In the genomic region with DNA sequence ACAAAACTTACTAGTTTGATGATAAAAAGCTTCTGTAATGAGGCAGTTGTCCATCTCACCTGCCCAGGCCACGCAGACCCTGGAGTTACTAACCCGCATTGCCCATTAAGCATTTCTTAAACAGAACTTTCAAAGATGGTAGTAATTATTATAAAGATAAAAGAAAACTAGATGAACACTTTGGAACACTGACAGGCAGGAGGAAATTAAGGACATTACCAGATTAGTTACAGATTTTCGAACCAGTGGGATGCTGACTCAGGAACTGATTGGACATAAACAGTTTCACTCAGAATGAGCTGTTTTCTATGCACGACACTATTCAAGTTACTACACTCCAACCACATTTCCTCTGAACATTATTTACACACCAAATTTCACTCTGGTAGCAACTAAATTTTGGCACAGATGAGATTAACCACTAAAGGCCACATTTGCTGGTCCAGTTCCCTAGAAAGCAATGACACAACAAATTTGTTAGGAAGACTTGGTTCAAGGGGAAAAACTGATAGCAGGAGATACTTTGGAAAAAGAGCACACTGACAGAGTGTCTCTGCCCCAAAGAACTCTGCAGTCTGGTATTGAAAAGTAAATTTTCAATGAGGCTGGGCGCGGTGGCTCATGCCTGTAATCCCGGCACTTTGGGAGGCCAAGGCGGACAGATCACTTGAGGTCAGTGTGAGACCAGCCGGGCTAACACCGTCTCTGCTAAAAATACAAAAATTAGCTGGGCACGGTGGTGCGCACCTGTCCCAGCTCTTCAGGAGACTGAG, we compare ENCODE assay signal across 1 cellular context.
A peak's percentile ranks its signal among the peaks of the same experiment; 100 is the strongest.
TF ChIP-seq lines count a peak whose summit lies in the region.

No MANE protein-coding gene starts in this region.

TF ChIP-seq in SK-N-SH treated with all-trans-retinoic acid at 6 μM for 48 hours, 23 proteins besides CTCF, POLR2A, EP300 and RAD21 (continued from another document):
- TF ChIP-seq ZC3H10 (CRISPR knock-in tag; IDR thresholded peaks at IDR 0.05) (0 out of 2 replicates have a peak, but pooled peaks have one; percentile 7), ZNF70 (CRISPR knock-in tag; IDR thresholded peaks at IDR 0.05) (no peak), ZFP30 (CRISPR knock-in tag; IDR thresholded peaks at IDR 0.05) (no peak), BACH2 (CRISPR knock-in tag; IDR thresholded peaks at IDR 0.05; ENCODE audit: borderline replicate concordance) (no peak), ZFP3 (CRISPR knock-in tag; IDR thresholded peaks at IDR 0.05) (no peak), ESRRG (CRISPR knock-in tag; IDR thresholded peaks at IDR 0.05) (no peak), GLIS3 (CRISPR knock-in tag; IDR thresholded peaks at IDR 0.05) (no peak), TOX (CRISPR knock-in tag; IDR thresholded peaks at IDR 0.05; ENCODE audit: borderline replicate concordance) (no peak), TCF4 (CRISPR knock-in tag; IDR thresholded peaks at IDR 0.05; ENCODE audit: borderline replicate concordance) (no peak), ZNF565 (CRISPR knock-in tag; conservative IDR thresholded peaks at IDR 0.05; ENCODE audit: low read depth) (no peak), ARNTL (CRISPR knock-in tag; IDR thresholded peaks at IDR 0.05; ENCODE audit: borderline replicate concordance, low read depth) (no peak), RARB (CRISPR knock-in tag; IDR thresholded peaks at IDR 0.05) (peak; percentile 24; the same call in 1 of the 2 replicates), ISL1 (CRISPR knock-in tag; IDR thresholded peaks at IDR 0.05) (no peak), OSR1 (CRISPR knock-in tag; IDR thresholded peaks at IDR 0.05) (no peak)
- TF ChIP-seq, protein P1, sequence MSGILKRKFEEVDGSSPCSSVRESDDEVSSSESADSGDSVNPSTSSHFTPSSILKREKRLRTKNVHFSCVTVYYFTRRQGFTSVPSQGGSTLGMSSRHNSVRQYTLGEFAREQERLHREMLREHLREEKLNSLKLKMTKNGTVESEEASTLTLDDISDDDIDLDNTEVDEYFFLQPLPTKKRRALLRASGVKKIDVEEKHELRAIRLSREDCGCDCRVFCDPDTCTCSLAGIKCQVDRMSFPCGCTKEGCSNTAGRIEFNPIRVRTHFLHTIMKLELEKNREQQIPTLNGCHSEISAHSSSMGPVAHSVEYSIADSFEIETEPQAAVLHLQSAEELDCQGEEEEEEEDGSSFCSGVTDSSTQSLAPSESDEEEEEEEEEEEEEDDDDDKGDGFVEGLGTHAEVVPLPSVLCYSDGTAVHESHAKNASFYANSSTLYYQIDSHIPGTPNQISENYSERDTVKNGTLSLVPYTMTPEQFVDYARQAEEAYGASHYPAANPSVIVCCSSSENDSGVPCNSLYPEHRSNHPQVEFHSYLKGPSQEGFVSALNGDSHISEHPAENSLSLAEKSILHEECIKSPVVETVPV (CRISPR knock-in tag; IDR thresholded peaks at IDR 0.05): peak; percentile 15; the same call in 1 of the 2 replicates
- TF ChIP-seq, protein P2, sequence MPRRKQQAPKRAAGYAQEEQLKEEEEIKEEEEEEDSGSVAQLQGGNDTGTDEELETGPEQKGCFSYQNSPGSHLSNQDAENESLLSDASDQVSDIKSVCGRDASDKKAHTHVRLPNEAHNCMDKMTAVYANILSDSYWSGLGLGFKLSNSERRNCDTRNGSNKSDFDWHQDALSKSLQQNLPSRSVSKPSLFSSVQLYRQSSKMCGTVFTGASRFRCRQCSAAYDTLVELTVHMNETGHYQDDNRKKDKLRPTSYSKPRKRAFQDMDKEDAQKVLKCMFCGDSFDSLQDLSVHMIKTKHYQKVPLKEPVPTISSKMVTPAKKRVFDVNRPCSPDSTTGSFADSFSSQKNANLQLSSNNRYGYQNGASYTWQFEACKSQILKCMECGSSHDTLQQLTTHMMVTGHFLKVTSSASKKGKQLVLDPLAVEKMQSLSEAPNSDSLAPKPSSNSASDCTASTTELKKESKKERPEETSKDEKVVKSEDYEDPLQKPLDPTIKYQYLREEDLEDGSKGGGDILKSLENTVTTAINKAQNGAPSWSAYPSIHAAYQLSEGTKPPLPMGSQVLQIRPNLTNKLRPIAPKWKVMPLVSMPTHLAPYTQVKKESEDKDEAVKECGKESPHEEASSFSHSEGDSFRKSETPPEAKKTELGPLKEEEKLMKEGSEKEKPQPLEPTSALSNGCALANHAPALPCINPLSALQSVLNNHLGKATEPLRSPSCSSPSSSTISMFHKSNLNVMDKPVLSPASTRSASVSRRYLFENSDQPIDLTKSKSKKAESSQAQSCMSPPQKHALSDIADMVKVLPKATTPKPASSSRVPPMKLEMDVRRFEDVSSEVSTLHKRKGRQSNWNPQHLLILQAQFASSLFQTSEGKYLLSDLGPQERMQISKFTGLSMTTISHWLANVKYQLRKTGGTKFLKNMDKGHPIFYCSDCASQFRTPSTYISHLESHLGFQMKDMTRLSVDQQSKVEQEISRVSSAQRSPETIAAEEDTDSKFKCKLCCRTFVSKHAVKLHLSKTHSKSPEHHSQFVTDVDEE (CRISPR knock-in tag; IDR thresholded peaks at IDR 0.05): no peak
- TF ChIP-seq, protein P3, sequence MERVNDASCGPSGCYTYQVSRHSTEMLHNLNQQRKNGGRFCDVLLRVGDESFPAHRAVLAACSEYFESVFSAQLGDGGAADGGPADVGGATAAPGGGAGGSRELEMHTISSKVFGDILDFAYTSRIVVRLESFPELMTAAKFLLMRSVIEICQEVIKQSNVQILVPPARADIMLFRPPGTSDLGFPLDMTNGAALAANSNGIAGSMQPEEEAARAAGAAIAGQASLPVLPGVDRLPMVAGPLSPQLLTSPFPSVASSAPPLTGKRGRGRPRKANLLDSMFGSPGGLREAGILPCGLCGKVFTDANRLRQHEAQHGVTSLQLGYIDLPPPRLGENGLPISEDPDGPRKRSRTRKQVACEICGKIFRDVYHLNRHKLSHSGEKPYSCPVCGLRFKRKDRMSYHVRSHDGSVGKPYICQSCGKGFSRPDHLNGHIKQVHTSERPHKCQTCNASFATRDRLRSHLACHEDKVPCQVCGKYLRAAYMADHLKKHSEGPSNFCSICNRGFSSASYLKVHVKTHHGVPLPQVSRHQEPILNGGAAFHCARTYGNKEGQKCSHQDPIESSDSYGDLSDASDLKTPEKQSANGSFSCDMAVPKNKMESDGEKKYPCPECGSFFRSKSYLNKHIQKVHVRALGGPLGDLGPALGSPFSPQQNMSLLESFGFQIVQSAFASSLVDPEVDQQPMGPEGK (CRISPR knock-in tag; IDR thresholded peaks at IDR 0.05; ENCODE audit: borderline replicate concordance): peak; percentile 16; the same call in 1 of the 2 replicates
TF ChIP-seq in SK-N-SH treated with all-trans-retinoic acid at 6 μM for 48 hours: peak in this region for 4.
